In the genomic region with DNA sequence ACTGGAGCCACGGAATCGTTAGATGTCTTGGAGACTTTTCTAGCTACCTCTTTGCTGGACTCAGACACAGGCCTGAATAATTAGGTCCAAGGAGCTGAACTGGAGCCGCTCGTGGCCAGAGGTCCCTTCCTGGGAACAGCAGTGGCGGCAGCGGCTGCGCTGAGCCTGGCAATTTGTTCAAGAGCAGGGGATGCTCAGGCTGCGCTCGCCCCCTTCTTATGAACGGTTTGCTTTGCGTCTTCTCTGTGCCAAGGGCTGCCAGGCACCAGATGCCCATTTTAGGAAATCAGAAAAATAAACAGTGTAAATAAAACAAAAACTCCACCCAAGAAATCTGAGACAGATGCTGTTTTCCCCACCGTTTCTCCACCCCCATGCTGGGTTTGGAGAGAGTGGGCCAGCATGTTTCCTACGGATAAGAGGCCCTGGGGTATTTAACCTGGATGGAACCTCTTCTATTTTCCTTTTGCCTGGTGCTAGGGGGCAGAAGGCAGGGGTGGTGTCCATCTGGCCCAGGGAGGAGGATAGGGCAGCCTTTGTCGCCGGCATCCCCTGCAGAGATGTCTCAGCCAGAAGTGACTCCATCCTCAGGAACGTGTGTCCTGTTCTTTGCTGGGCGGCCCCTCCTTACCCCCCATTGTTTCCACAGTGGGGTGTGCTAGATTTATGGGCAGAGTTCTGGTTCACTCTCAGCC, we compare ENCODE assay signal across 14 cellular contexts.
A peak's percentile ranks its signal among the peaks of the same experiment; 100 is the strongest.
DNase-seq lines count a peak whose midpoint lies in the region; TF ChIP-seq lines count a peak whose summit lies in the region.
"Had no signal": no experiment of that assay in that cellular context is flagged by ENCODE, and none has a peak within 500 bp of the region (broad histone marks: within the 10 kb centered on the region; RNA-seq: fewer than 3 reads in every experiment).

No MANE protein-coding gene starts in this region.

- no peaks in the 10 kb centered on the region for H3K36me3 ChIP-seq in right atrium auricular region
- H3K36me3 ChIP-seq: gastrocnemius medialis, tibial nerve had no signal

- peak; percentile 7 for DNase-seq in NCI-H748 (lab: John Stamatoyannopoulos, UW; ENCODE audit: unreplicated experiment)
- no peak for DNase-seq in NCI-H748 treated with DMSO at 0.1 percent for 48 hours (lab: John Stamatoyannopoulos, UW)
- peak; percentile 79 for DNase-seq in NCI-H69 (lab: John Stamatoyannopoulos, UW)
- no peak for DNase-seq in epithelial cell of prostate (ENCODE audit: low read depth, low spot score)
- no peak for DNase-seq in GM13976 (ENCODE audit: low spot score)
- DNase-seq in GM10266 (ENCODE audit: extremely low spot score): no peak
- DNase-seq in right atrium auricular region (ENCODE audit: low spot score): no peak
- DNase-seq in RKO (ENCODE audit: low spot score): no peak
- DNase-seq: activated naive CD8-positive, alpha-beta T cell treated with anti-CD3 and anti-CD28 coated beads, Interleukin-2, amount 50 U/mL, for 24 hours; gastrocnemius medialis; KG1; Right ventricle myocardium superior; stimulated activated CD4-positive, alpha-beta T cell treated with anti-CD3 and anti-CD28 coated beads, Interleukin-12 subunit alpha, Interleukin-12 subunit beta, amount 100 ng/mL, for 4 hours had no signal

- H3K27me3 ChIP-seq in right atrium auricular region: no peaks in the 10 kb centered on the region
- H3K27me3 ChIP-seq: gastrocnemius medialis, tibial nerve had no signal

- H3K27ac ChIP-seq in epithelial cell of prostate (peak overlapping the region; percentile 40), right atrium auricular region (no peak overlapping the region)
- H3K27ac ChIP-seq: gastrocnemius medialis had no signal

- no peak for TF ChIP-seq CTCF in GM13976 (IDR thresholded peaks at IDR 0.05; ENCODE audit: borderline replicate concordance, control extremely low read depth, extremely low read depth, insufficient read depth, missing control alignments)
- no peak for TF ChIP-seq CTCF in GM10266 (IDR thresholded peaks at IDR 0.05; ENCODE audit: control insufficient read depth, insufficient read depth, low read depth, missing control alignments)
- no peak for TF ChIP-seq CTCF in right atrium auricular region (IDR thresholded peaks at IDR 0.05)

- no peak overlapping the region for H3K4me3 ChIP-seq in right atrium auricular region
- H3K4me3 ChIP-seq: gastrocnemius medialis, tibial nerve had no signal

- H3K9me3 ChIP-seq in right atrium auricular region: peaks cover 0 to 2% of the 10 kb centered on the region in 2 donors
- H3K9me3 ChIP-seq: gastrocnemius medialis had no signal

- peaks cover 0 to 16% of the 10 kb centered on the region in 2 donors for H3K4me1 ChIP-seq in right atrium auricular region

- in situ Hi-C loops in GM13976 (cut with MboI; ENCODE audit: low sequenced_read_pairs, unreplicated experiment): no loop called here

Comparison
In these comparisons a context has a peak if more than half of its experiments do, and no peak if none do; other contexts are left out.
1. DNase-seq: peak in NCI-H748 (single experiment) and NCI-H69 (single experiment); none in NCI-H748 treated with DMSO at 0.1 percent for 48 hours (single experiment), epithelial cell of prostate (single experiment), GM13976 (single experiment), GM10266 (single experiment), right atrium auricular region (single experiment) and RKO (single experiment).